In the genomic region with DNA sequence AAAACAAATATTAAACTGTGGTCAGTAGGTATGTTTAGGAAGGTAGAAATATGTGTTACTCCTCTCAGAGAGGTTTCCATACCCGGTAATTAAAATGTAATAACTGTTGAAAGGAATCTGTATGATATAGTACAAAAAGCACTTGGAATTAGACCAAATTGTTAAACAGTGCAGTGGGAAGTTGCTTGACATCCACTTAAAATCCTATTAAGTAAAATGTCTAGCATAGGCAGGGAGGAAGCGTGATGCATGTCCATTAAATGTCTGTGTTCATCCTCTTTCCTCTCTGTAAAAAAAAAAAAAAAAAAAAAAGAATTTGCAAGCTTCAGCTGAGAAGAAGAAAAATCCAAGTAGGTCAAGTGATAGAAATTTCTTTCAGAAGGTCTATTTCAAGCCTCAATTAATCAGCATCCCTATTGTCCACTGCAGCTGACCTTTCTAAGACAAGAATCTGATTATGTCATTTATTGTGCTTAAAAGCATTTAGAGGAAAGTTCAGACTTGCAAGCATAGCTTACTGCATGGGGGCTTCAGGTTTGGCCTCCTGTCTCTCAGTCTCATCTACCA, we compare ENCODE assay signal across 17 cellular contexts.
"Had no signal": no experiment of that assay in that cellular context is flagged by ENCODE, and none has a peak within 500 bp of the region (broad histone marks: within the 10 kb centered on the region; RNA-seq: fewer than 3 reads in every experiment).

No MANE protein-coding gene starts in this region.

- DNase-seq: activated CD4-positive, alpha-beta T cell treated with anti-CD3 and anti-CD28 coated beads for 48 hours; activated CD8-positive, alpha-beta memory T cell treated with anti-CD3 and anti-CD28 coated beads, Interleukin-2, amount 50 U/mL, for 4 hours; activated CD8-positive, alpha-beta T cell treated with anti-CD3 and anti-CD28 coated beads for 36 hours; activated gamma-delta T cell; activated T-cell treated with anti-CD3 and anti-CD28 coated beads, Interleukin-2, amount 50 U/mL, for 48 hours; amygdala; effector memory CD8-positive, alpha-beta T cell; gastrocnemius medialis; heart right ventricle; left colon; naive B cell; stimulated activated CD4-positive, alpha-beta T cell treated with anti-CD3 and anti-CD28 coated beads, Interleukin-2, amount 100 ng/mL, for 48 hours; stimulated activated naive CD8-positive, alpha-beta T cell treated with anti-CD3 and anti-CD28 coated beads, Interleukin-15, Interleukin-2, amounts not matched to agents 100 U/mL and 50 U/mL, for 24 hours; T-helper 17 cell; trophoblast cell had no signal

- H3K4me1 ChIP-seq: gastrocnemius medialis, heart right ventricle had no signal

- H3K36me3 ChIP-seq: gastrocnemius medialis had no signal

- H3K4me3 ChIP-seq: gastrocnemius medialis, heart right ventricle, lung had no signal

- H3K27ac ChIP-seq: epithelial cell of prostate, gastrocnemius medialis, heart right ventricle had no signal

- H3K9me3 ChIP-seq: gastrocnemius medialis, heart right ventricle had no signal

- H3K27me3 ChIP-seq: gastrocnemius medialis, heart right ventricle had no signal
